Comparison of ENCODE assay signal across 8 cellular contexts in genomic region chr18:55234366-55235093, GRCh38.
DNase-seq lines count a peak whose midpoint lies in the region; ATAC-seq and TF ChIP-seq lines count a peak whose summit lies in the region.

No MANE protein-coding gene starts in this region.

- peak; percentile 71 for TF ChIP-seq CTCF in BE2C (IDR thresholded peaks at IDR 0.05; ENCODE audit: low read depth, low read length)

- no peaks in the 10 kb centered on the region; the same call in 1 of the 2 replicates for H3K4me1 ChIP-seq in BE2C

- H3K9me3 ChIP-seq in BE2C = no peaks in the 10 kb centered on the region

- DNase-seq in BE2C (peak; percentile 61), NCI-H226 (peak; percentile 3), medulla oblongata (ENCODE audit: extremely low spot score) (peak; percentile 94)
- DNase-seq in activated CD4-positive, CD25-positive, alpha-beta regulatory T cell treated with anti-CD3 and anti-CD28 coated beads, Interleukin-2, amount 50 U/mL, for 72 hours = peak; percentile 53
- peak; percentile 5 for DNase-seq in effector CD4-positive, alpha-beta T cell
- DNase-seq in stimulated activated CD8-positive, alpha-beta memory T cell treated with anti-CD3 and anti-CD28 coated beads, Interleukin-15, amount 100 ng/mL, for 48 hours (ENCODE audit: low read depth in 2 of 2) = peak; percentile 22 to 23

- H3K27me3 ChIP-seq in BE2C = no peaks in the 10 kb centered on the region

- H3K4me3 ChIP-seq in BE2C (ENCODE audit: low read depth, low read length) = no peak overlapping the region

- ATAC-seq in GM19328 (IDR thresholded peaks at IDR 0.05; ENCODE audit: unreplicated experiment) = peak; percentile 66
- peak; percentile 80 for ATAC-seq in HG03378 (IDR thresholded peaks at IDR 0.05; ENCODE audit: unreplicated experiment)

- H3K36me3 ChIP-seq in BE2C = peaks cover 54% of the 10 kb centered on the region

Comparison
In these comparisons a context has a peak if more than half of its experiments do, and no peak if none do; other contexts are left out.
1. DNase-seq: peak in every context shown above with its lines; median percentile 94 in medulla oblongata; 61 in BE2C; 53 in activated CD4-positive, CD25-positive, alpha-beta regulatory T cell treated with anti-CD3 and anti-CD28 coated beads, Interleukin-2, amount 50 U/mL, for 72 hours; 22 in stimulated activated CD8-positive, alpha-beta memory T cell treated with anti-CD3 and anti-CD28 coated beads, Interleukin-15, amount 100 ng/mL, for 48 hours; 5 in effector CD4-positive, alpha-beta T cell; 3 in NCI-H226.